In the genomic region with DNA sequence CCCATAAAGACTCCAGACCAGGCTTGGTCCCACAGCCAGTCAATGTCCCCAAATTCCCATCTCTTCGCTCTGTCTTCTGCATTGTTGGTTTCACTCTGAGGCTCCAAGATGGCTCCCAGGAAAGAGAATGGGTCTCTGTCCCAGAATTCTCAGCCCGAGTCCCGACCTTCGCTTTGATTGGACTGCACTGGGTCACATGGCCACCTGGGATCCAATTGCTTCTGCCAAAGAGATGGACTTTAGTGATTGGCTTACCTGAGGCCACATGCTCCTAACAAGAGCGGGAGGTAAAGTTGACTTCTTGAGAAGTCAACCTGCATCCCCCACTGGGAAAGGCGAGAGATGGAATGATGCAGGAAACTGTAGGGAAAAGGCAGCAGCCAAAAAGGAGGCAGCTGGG, we compare ENCODE assay signal across 26 cellular contexts.
"Had no signal": no experiment of that assay in that cellular context is flagged by ENCODE, and none has a peak within 500 bp of the region (broad histone marks: within the 10 kb centered on the region; RNA-seq: fewer than 3 reads in every experiment).

No MANE protein-coding gene starts in this region.

- H3K4me2 ChIP-seq: KMS-11 had no signal

- H3K27ac ChIP-seq: KMS-11, VCaP had no signal

- H3K36me3 ChIP-seq: MG63 had no signal

- FAIRE-seq: TTC549 had no signal

- H3K9ac ChIP-seq: KMS-11 had no signal

- H3K9me3 ChIP-seq: MG63 had no signal

- ATAC-seq: activated CD4-positive, alpha-beta T cell treated with anti-CD3 and anti-CD28 coated beads for 36 hours; activated T-cell treated with anti-CD3 and anti-CD28 coated beads, Interleukin-2, amount 50 U/mL, for 72 hours; T-cell had no signal

- H3K4me3 ChIP-seq: MG63 had no signal

- DNase-seq: activated CD4-positive, alpha-beta memory T cell treated with anti-CD3 and anti-CD28 coated beads, Interleukin-2, amount 10 ng/mL, durations not matched to agents 7 days and 5 days; activated CD4-positive, alpha-beta T cell treated with anti-CD3 and anti-CD28 coated beads for 36 hours; activated CD4-positive, alpha-beta T cell treated with anti-CD3 and anti-CD28 coated beads, Interleukin-2, amount 50 U/mL, for 1 hour; activated gamma-delta T cell treated with Interleukin-2 at 50 U/mL for 16 hours; activated naive CD4-positive, alpha-beta T cell treated with anti-CD3 and anti-CD28 coated beads, Interleukin-2, amount 10 ng/mL, durations not matched to agents 7 days and 5 days; activated naive CD8-positive, alpha-beta T cell treated with anti-CD3 and anti-CD28 coated beads for 36 hours; activated T-cell treated with anti-CD3 and anti-CD28 coated beads for 4 hours; activated T-cell treated with anti-CD3 and anti-CD28 coated beads, Interleukin-2, amount 50 U/mL, for 72 hours; anterior cingulate cortex; cerebellar nuclear complex; MG63; MV-4-11; NCI-H1092 treated with DMSO at 0.1 percent for 48 hours; NCI-H1417 treated with DMSO at 0.1 percent for 48 hours; NCI-H1694 treated with DMSO at 0.1 percent for 48 hours; NCI-H2029 treated with DMSO at 0.1 percent for 48 hours; NCI-H226; NCI-H526; NCI-H774; SIG-M5; T-cell; T-helper 2 cell; T1000 had no signal
